ENCODE assay signal across 9 cellular contexts in the genomic region with DNA sequence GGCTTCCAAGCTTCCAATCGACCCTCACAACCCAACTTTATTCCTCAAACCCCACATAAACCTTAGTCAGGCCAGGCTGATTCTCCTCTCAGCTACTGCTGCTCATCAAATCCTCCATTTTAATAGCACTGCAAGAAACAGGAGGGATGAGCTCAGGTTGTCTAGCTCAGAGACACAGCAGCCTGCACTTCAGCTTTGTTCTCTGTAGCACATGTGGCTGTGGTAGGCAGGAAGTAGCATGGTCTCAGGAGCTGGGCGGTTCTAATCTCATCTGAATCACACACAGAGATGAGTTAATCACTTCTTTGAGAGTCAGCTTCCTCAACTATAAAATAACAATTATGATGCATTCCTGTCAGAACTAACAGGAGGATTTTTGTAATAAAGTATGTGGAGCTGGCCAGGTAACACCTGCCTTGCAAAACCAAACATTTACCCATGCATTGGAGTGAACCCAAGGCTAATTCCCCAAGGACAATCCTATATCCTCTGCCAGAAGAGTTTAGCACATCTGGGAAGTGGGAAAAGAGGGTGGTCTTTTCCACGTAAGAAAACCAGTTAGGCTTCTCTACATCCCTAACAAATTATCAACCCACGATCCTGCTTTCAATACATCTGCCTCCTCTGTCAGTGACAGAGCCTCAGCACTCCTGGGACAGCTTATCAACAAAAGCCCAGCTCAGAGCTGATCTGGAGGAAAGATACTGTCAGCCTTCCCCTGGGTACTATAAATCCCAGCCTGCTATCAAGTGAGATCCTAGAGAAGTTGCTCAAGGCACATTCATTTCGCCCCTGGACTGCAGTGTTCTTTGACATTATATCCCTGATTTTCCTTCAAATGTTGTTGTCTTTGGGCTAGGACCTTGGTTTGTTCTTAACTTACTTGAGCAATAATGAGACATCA. TPM values are rescaled to one million over a fixed set of nuclear protein-coding genes. Genes with fewer than 3 reads are reported as not detected.
DNase-seq lines count a peak whose midpoint lies in the region; FAIRE-seq and TF ChIP-seq lines count a peak whose summit lies in the region.
"Had no signal": no experiment of that assay in that cellular context is flagged by ENCODE, and none has a peak within 500 bp of the region (broad histone marks: within the 10 kb centered on the region; RNA-seq: fewer than 3 reads in every experiment).

No MANE protein-coding gene starts in this region.

- intact Hi-C loops in esophagus muscularis mucosa (cut with DNase I) = no loop called here

- H3K9me3 ChIP-seq in esophagus muscularis mucosa = no peaks in the 10 kb centered on the region

- no peak for TF ChIP-seq CTCF in esophagus muscularis mucosa (IDR thresholded peaks at IDR 0.05)

- H3K36me3 ChIP-seq in esophagus muscularis mucosa = no peaks in the 10 kb centered on the region

- DNase-seq in COR-L47 (lab: John Stamatoyannopoulos, UW) (peak; percentile 10), H54 (ENCODE audit: insufficient read length, low spot score) (no peak), NCI-H526 (lab: John Stamatoyannopoulos, UW) (peak; percentile 70 to 85), glomerular endothelial cell (ENCODE audit: extremely low read depth, low read depth, low spot score) (peak; percentile 14), NCI-H2171 (lab: John Stamatoyannopoulos, UW) (no peak), esophagus muscularis mucosa (ENCODE audit: extremely low spot score) (no peak)
- peak; percentile 60 for DNase-seq in activated CD8-positive, alpha-beta memory T cell treated with anti-CD3 and anti-CD28 coated beads, Interleukin-2, amount 50 U/mL, for 48 hours
- DNase-seq in stimulated activated CD8-positive, alpha-beta memory T cell treated with anti-CD3 and anti-CD28 coated beads, Interleukin-12 subunit alpha, Interleukin-12 subunit beta, amount 100 ng/mL, for 4 hours (ENCODE audit: low read depth) = peak; percentile 35

- no peak for TF ChIP-seq EP300 in esophagus muscularis mucosa (IDR thresholded peaks at IDR 0.05)

- peak; percentile 89 for FAIRE-seq in H54 (lab: Jason Lieb, UNC)

- H3K27me3 ChIP-seq in esophagus muscularis mucosa = no peaks in the 10 kb centered on the region

- TF ChIP-seq POLR2A in H54 (IDR thresholded peaks at IDR 0.05; ENCODE audit: low read depth, low read length) = no peak
- no peak for TF ChIP-seq POLR2A in esophagus muscularis mucosa (IDR thresholded peaks at IDR 0.05; ENCODE audit: low read depth)

- no peaks in the 10 kb centered on the region for H3K4me1 ChIP-seq in esophagus muscularis mucosa
- H3K4me1 ChIP-seq: parathyroid adenoma had no signal

- 65% methylated on average over 5 of the region's 5 CpGs for WGBS in esophagus muscularis mucosa

- no peak overlapping the region for H3K27ac ChIP-seq in esophagus muscularis mucosa (replicated peaks in 1 of 4)
- H3K27ac ChIP-seq: parathyroid adenoma had no signal

- no peak overlapping the region for H3K4me3 ChIP-seq in esophagus muscularis mucosa

RNA-seq across cellular contexts. Expression of gene ELOVL6, which starts 32.8 kb away (rescaled TPM):
- 8.9 and 16.5 TPM in 2 replicates for total RNA-seq in glomerular endothelial cell
- 1 to 10 TPM; 1.7 to 3.1 (median 2.3) TPM for total RNA-seq in esophagus muscularis mucosa

Comparison
In these comparisons a context has a peak if more than half of its experiments do, and no peak if none do; other contexts are left out.
1. DNase-seq: peak in COR-L47 (single experiment), NCI-H526 (2 of 2), activated CD8-positive, alpha-beta memory T cell treated with anti-CD3 and anti-CD28 coated beads, Interleukin-2, amount 50 U/mL, for 48 hours (single experiment), glomerular endothelial cell (single experiment) and stimulated activated CD8-positive, alpha-beta memory T cell treated with anti-CD3 and anti-CD28 coated beads, Interleukin-12 subunit alpha, Interleukin-12 subunit beta, amount 100 ng/mL, for 4 hours (single experiment); none in H54 (single experiment), NCI-H2171 (single experiment) and esophagus muscularis mucosa (single experiment).